Comparison of ENCODE assay signal across 8 cellular contexts in the genomic region with DNA sequence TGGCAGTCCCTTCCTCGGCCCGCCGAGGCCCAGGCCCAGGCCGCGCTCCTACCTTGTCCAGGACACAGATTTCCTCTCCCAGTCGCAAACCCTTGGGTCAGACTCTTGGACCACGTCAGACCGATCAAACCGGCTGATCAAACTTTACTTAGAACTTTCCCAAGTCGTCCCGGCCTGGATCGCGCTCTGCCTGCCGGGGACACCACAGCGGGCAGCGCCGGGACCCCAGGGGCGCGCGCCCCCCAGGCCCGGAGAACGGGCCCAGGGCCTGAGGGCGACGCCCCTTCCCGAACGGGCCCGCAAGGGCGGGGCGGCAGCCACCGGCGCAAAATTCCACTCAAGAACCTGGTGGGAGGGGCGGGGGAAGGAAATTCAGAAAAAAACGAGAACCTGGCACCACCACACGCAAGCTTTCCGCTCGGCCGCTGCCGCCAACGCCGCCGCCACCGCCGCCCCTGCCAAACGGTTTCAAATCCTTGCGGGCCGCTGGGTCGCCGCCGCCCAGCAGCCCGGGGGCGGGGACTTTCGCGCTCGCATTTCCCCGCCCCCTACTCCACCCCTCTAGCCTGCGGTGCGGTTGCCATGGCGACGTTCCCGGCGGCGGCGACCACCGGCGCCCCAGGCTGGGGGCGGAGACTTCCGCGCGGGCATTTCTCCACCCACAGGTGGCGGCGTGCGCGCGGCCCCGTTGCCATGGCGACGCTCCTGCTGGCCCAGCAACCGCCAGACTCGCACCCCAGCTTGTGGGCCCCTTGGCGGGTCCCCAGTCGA. TPM values are rescaled to one million over a fixed set of nuclear protein-coding genes. Genes with fewer than 3 reads are reported as not detected.
DNase-seq lines count a peak whose midpoint lies in the region; ATAC-seq, FAIRE-seq and TF ChIP-seq lines count a peak whose summit lies in the region.

Gene CEP112, minus strand, starts transcription at position 527 of the 771 bp plus-strand sequence.

- intact Hi-C loops in kidney (cut with DNase I) = no loop called here

- DNase-seq in GM12864 (ENCODE audit: low read depth) (peak; percentile 15), NCI-H2196 (lab: John Stamatoyannopoulos, UW; ENCODE audit: unreplicated experiment) (peak; percentile 89), cerebellar cortex (ENCODE audit: low spot score) (peak; percentile 57), kidney (peak; percentile 91)
- peak; percentile 72 for DNase-seq in activated CD4-positive, CD25-positive, alpha-beta regulatory T cell treated with anti-CD3 and anti-CD28 coated beads, Interleukin-2, amount 50 U/mL, for 72 hours
- DNase-seq in stimulated activated CD4-positive, alpha-beta T cell treated with anti-CD3 and anti-CD28 coated beads, Interleukin-15, amount 100 ng/mL, for 1 hour (ENCODE audit: low read depth in 1 of 2, low spot score in 1 of 2) = peak; percentile 74 to 81

- H3K9ac ChIP-seq in kidney (ENCODE audit: low read length in 2 of 2) = peak within 1 kb of the TSS; percentile 65 to 68

- H3K27ac ChIP-seq in kidney (ENCODE audit: low read depth in 2 of 2, low read length in 2 of 2) = peak within 1 kb of the TSS; percentile 49 to 78

- H3K9me3 ChIP-seq in kidney (ENCODE audit: control insufficient read depth in 1 of 2, low read length in 2 of 2) = no peaks in the 10 kb centered on the region

- peaks cover 4 to 7% of the 10 kb centered on the region in 2 donors for H3K4me1 ChIP-seq in kidney (ENCODE audit: control insufficient read depth in 1 of 2, insufficient read depth in 1 of 2, low read depth in 1 of 2, low read length in 2 of 2)

- ATAC-seq in HG03025 (IDR thresholded peaks at IDR 0.05; ENCODE audit: low FRiP score, unreplicated experiment) (peak; percentile 60), HG02610 (IDR thresholded peaks at IDR 0.05; ENCODE audit: unreplicated experiment) (no peak)

- no peak for FAIRE-seq in kidney (lab: Jason Lieb, UNC)

- no peak for TF ChIP-seq CTCF in GM12864 (IDR thresholded peaks at IDR 0.05; ENCODE audit: low read depth, low read length, missing control alignments)
- TF ChIP-seq CTCF in kidney (IDR thresholded peaks at IDR 0.05; ENCODE audit: borderline replicate concordance, extremely low read depth, insufficient read depth) = no peak

- H3K4me3 ChIP-seq in GM12864 (ENCODE audit: low read depth, low read length) (peak within 1 kb of the TSS; percentile 58), kidney (ENCODE audit: low read length in 2 of 2) (peak within 1 kb of the TSS; percentile 67 to 74)

- no peaks in the 10 kb centered on the region for H3K36me3 ChIP-seq in kidney (ENCODE audit: control insufficient read depth in 1 of 2, insufficient read depth in 2 of 2, low read length in 2 of 2)

RNA-seq across cellular contexts. Expression of gene CEP112, which starts in this region (rescaled TPM):
- total RNA-seq in kidney = 27.4 TPM
- 17.0 TPM for polyA plus RNA-seq in kidney (ENCODE audit: insufficient read depth, low read depth, low replicate concordance)

Comparison
In these comparisons a context has a peak if more than half of its experiments do, and no peak if none do; other contexts are left out.
1. DNase-seq: peak in every context shown above with its lines; median percentile 91 in kidney; 89 in NCI-H2196; 78 in stimulated activated CD4-positive, alpha-beta T cell treated with anti-CD3 and anti-CD28 coated beads, Interleukin-15, amount 100 ng/mL, for 1 hour; 72 in activated CD4-positive, CD25-positive, alpha-beta regulatory T cell treated with anti-CD3 and anti-CD28 coated beads, Interleukin-2, amount 50 U/mL, for 72 hours; 57 in cerebellar cortex; 15 in GM12864.